7 cellular contexts compared by ENCODE assay signal in genomic region chr6:28351087-28351486, GRCh38. TPM values are rescaled to one million over a fixed set of nuclear protein-coding genes. Genes with fewer than 3 reads are reported as not detected.
DNase-seq lines count a peak whose midpoint lies in the region; FAIRE-seq and TF ChIP-seq lines count a peak whose summit lies in the region.

No MANE protein-coding gene starts in this region.

- H3F3A ChIP-seq in GM23248 (ENCODE audit: insufficient read depth) (no peaks in the 10 kb centered on the region; the same call in none of the 2 replicates), OCI-LY1 (ENCODE audit: insufficient read depth, low read length) (no peaks in the 10 kb centered on the region)

- H3K79me2 ChIP-seq in GM23248 (ENCODE audit: insufficient read depth) (peaks cover 44% of the 10 kb centered on the region), OCI-LY1 (ENCODE audit: insufficient read depth, low read length) (peaks cover 16% of the 10 kb centered on the region)

- H3K27ac ChIP-seq in GM23248: no peak overlapping the region
- peak overlapping the region; percentile 1 for H3K27ac ChIP-seq in OCI-LY1 (ENCODE audit: low read depth, low read length, poor library complexity, severe bottlenecking)
- no peak overlapping the region for H3K27ac ChIP-seq in brain microvascular endothelial cell

- DNase-seq in GM23248 (no peak), epithelial cell of proximal tubule (ENCODE audit: low read depth) (no peak), pons (ENCODE audit: low spot score) (peak; percentile 5), NAMALWA (ENCODE audit: low spot score) (no peak), H54 (ENCODE audit: insufficient read length, low spot score) (no peak), brain microvascular endothelial cell (no peak)

- H3K4me2 ChIP-seq in GM23248 (ENCODE audit: unreplicated experiment) (peak overlapping the region; percentile 97), OCI-LY1 (ENCODE audit: low read length) (peak overlapping the region; percentile 94)

- no peaks in the 10 kb centered on the region for H3K9me2 ChIP-seq in GM23248 (ENCODE audit: insufficient read depth)
- no peaks in the 10 kb centered on the region for H3K9me2 ChIP-seq in OCI-LY1 (ENCODE audit: low read depth, low read length)

- no peak for TF ChIP-seq POLR2A in H54 (IDR thresholded peaks at IDR 0.05; ENCODE audit: low read depth, low read length)

- TF ChIP-seq CTCF in OCI-LY1 (IDR thresholded peaks at IDR 0.05; ENCODE audit: low read length) (no peak), epithelial cell of proximal tubule (conservative IDR thresholded peaks at IDR 0.05; ENCODE audit: low read depth, low read length) (no peak), brain microvascular endothelial cell (IDR thresholded peaks at IDR 0.05; ENCODE audit: low read depth, low read length, missing control alignments) (no peak)

- in situ Hi-C loops in GM23248 (cut with MboI): loop anchor here (25.0 kb wide), 1 partner anchor 1164 kb away; no protein-coding TSS in a partner anchor
- in situ Hi-C loops in brain microvascular endothelial cell (cut with HindIII; ENCODE audit: low pct_ligation_motif_present, low sequenced_read_pairs): no loop called here

- H3K4me1 ChIP-seq in GM23248 (ENCODE audit: insufficient read depth) (peaks cover 7% of the 10 kb centered on the region; the same call in 1 of the 2 replicates), OCI-LY1 (ENCODE audit: insufficient read depth, low read length, severe bottlenecking) (peaks cover 27% of the 10 kb centered on the region)

- peak overlapping the region; percentile 100; the same call in 1 of the 2 replicates for H2AFZ ChIP-seq in GM23248
- H2AFZ ChIP-seq in OCI-LY1 (ENCODE audit: low read length): no peak overlapping the region

- H3K9me3 ChIP-seq in GM23248 (ENCODE audit: low read depth): no peaks in the 10 kb centered on the region
- peaks cover 8% of the 10 kb centered on the region; the same call in 1 of the 2 replicates for H3K9me3 ChIP-seq in OCI-LY1 (ENCODE audit: low read length)

- H3K27me3 ChIP-seq in GM23248 (replicated peaks; ENCODE audit: insufficient read depth) (0 out of 2 replicates have a peak, but pooled peaks cover 6% of the 10 kb centered on the region), OCI-LY1 (ENCODE audit: insufficient read depth, low read length) (no peaks in the 10 kb centered on the region), brain microvascular endothelial cell (replicated peaks) (peaks cover 7% of the 10 kb centered on the region)

- 68 to 71% methylated on average over 2 of the region's 2 CpGs for whole genome bisulfite sequencing in GM23248 (ENCODE audit: low coverage in 1 of 2, low lambda C conversion rate in 2 of 2, missing lambda C conversion rate in 2 of 2), 2 experiments

- peak overlapping the region; percentile 92 for H3K4me3 ChIP-seq in GM23248
- peak overlapping the region; percentile 92 for H3K4me3 ChIP-seq in OCI-LY1 (ENCODE audit: low read depth, low read length, poor library complexity, severe bottlenecking)
- H3K4me3 ChIP-seq in epithelial cell of proximal tubule (ENCODE audit: low read depth, low read length): peak overlapping the region; percentile 84
- no peak overlapping the region for H3K4me3 ChIP-seq in brain microvascular endothelial cell (ENCODE audit: low read depth, low read length)

- FAIRE-seq in H54 (lab: Jason Lieb, UNC): no peak

- no peaks in the 10 kb centered on the region for H3K36me3 ChIP-seq in GM23248 (ENCODE audit: low read depth)
- H3K36me3 ChIP-seq in OCI-LY1 (ENCODE audit: insufficient read depth, low read length): peaks cover 20% of the 10 kb centered on the region
- H3K36me3 ChIP-seq in brain microvascular endothelial cell (replicated peaks): no peaks in the 10 kb centered on the region

- H3K9ac ChIP-seq in GM23248 (0 out of 2 replicates have a peak overlapping the region, but pooled peaks have one; percentile 3), OCI-LY1 (ENCODE audit: low read length) (peak overlapping the region; percentile 87)

- no peaks in the 10 kb centered on the region for H4K20me1 ChIP-seq in GM23248 (ENCODE audit: insufficient read depth)
- H4K20me1 ChIP-seq in OCI-LY1 (ENCODE audit: insufficient read depth, low read length): no peaks in the 10 kb centered on the region

RNA-seq across cellular contexts. Expression of gene ZKSCAN3, which starts 1.3 kb away (rescaled TPM):
- 3.0 and 4.0 TPM in 2 replicates for total RNA-seq in GM23248 (2014; rRNA removed; shearing (Covaris generic))
- polyA plus RNA-seq in GM23248 (2016; fragmentation: Nextera tagmentation; extraction: Ambion mirVana): 1.6 and 2.5 TPM in 2 replicates
- 1.8 and 3.6 TPM in 2 replicates for total RNA-seq in epithelial cell of proximal tubule

RNA-seq across cellular contexts. Expression of gene ZSCAN31, which starts 15.1 kb away (rescaled TPM):
- 0.54 and 1.3 TPM in 2 replicates for total RNA-seq in GM23248 (2014; rRNA removed; shearing (Covaris generic))
- 0.84 and 1.5 TPM in 2 replicates for polyA plus RNA-seq in GM23248 (2016; fragmentation: Nextera tagmentation; extraction: Ambion mirVana)
- 0.52 and 0.94 TPM in 2 replicates for total RNA-seq in epithelial cell of proximal tubule

RNA-seq across cellular contexts. Expression of gene ZSCAN12, which starts 48.5 kb away (rescaled TPM):
- 1.9 and 3.1 TPM in 2 replicates for total RNA-seq in GM23248 (2014; rRNA removed; shearing (Covaris generic))
- polyA plus RNA-seq in GM23248 (2016; fragmentation: Nextera tagmentation; extraction: Ambion mirVana): 0.88 and 1.2 TPM in 2 replicates
- 4.8 and 4.9 TPM in 2 replicates for total RNA-seq in epithelial cell of proximal tubule
